Comparison of ENCODE assay signal across 15 cellular contexts in genomic region chr12:104006929-104007328, GRCh38. TPM values are rescaled to one million over a fixed set of nuclear protein-coding genes. Genes with fewer than 3 reads are reported as not detected.
A peak's percentile ranks its signal among the peaks of the same experiment; 100 is the strongest.
DNase-seq lines count a peak whose midpoint lies in the region; ATAC-seq and TF ChIP-seq lines count a peak whose summit lies in the region.
"Had no signal": no experiment of that assay in that cellular context is flagged by ENCODE, and none has a peak within 500 bp of the region (broad histone marks: within the 10 kb centered on the region; RNA-seq: fewer than 3 reads in every experiment).

No MANE protein-coding gene starts in this region.

- no peaks in the 10 kb centered on the region for H3K9me3 Mint-ChIP-seq in activated naive CD4-positive, alpha-beta T cell treated with anti-CD3 and anti-CD28 coated beads, Interleukin-2, amount 10 ng/mL, durations not matched to agents 7 days and 5 days

- DNase-seq in AG10803 (ENCODE audit: low read depth) (peak; percentile 66), NCI-H226 (peak; percentile 64), dedifferentiated amniotic fluid mesenchymal stem cell (ENCODE audit: extremely low spot score) (peak; percentile 61), myocyte (ENCODE audit: low read depth) (peak; percentile 22), DMS 273 treated with DMSO at 0.1 percent for 48 hours (lab: John Stamatoyannopoulos, UW) (no peak)
- DNase-seq in activated naive CD4-positive, alpha-beta T cell treated with anti-CD3 and anti-CD28 coated beads, Interleukin-2, amount 10 ng/mL, durations not matched to agents 7 days and 5 days: no peak
- DNase-seq: activated B cell treated with CpG ODN at 0.5 μM for 24 hours; activated CD8-positive, alpha-beta memory T cell treated with anti-CD3 and anti-CD28 coated beads, Interleukin-2, amount 50 U/mL, for 48 hours; CD4-positive, alpha-beta memory T cell; NCI-H1436; NCI-H526 treated with DMSO at 0.1 percent for 48 hours; stimulated activated naive B cell treated with anti-CD40 and anti-IgM and Interleukin-4, amounts not matched to agents 10 μg/mL and 1 μg/mL and 100 μg/mL, for 72 hours had no signal

- no peak overlapping the region for H3K27ac Mint-ChIP-seq in activated naive CD4-positive, alpha-beta T cell treated with anti-CD3 and anti-CD28 coated beads, Interleukin-2, amount 10 ng/mL, durations not matched to agents 7 days and 5 days
- H3K27ac Mint-ChIP-seq: activated B cell treated with CpG ODN at 0.5 μM for 24 hours; CD4-positive, alpha-beta memory T cell; stimulated activated naive B cell treated with anti-CD40 and anti-IgM and Interleukin-4, amounts not matched to agents 10 μg/mL and 1 μg/mL and 100 μg/mL, for 72 hours had no signal

- H3K4me1 Mint-ChIP-seq in activated naive CD4-positive, alpha-beta T cell treated with anti-CD3 and anti-CD28 coated beads, Interleukin-2, amount 10 ng/mL, durations not matched to agents 7 days and 5 days: no peaks in the 10 kb centered on the region
- H3K4me1 Mint-ChIP-seq: activated B cell treated with CpG ODN at 0.5 μM for 24 hours; CD4-positive, alpha-beta memory T cell; stimulated activated naive B cell treated with anti-CD40 and anti-IgM and Interleukin-4, amounts not matched to agents 10 μg/mL and 1 μg/mL and 100 μg/mL, for 72 hours had no signal

- H3K27me3 Mint-ChIP-seq in activated naive CD4-positive, alpha-beta T cell treated with anti-CD3 and anti-CD28 coated beads, Interleukin-2, amount 10 ng/mL, durations not matched to agents 7 days and 5 days: peaks cover 30% of the 10 kb centered on the region

- no peak overlapping the region for H3K4me3 ChIP-seq in AG10803 (ENCODE audit: low read length)

- no peak overlapping the region for H3K4me3 Mint-ChIP-seq in activated naive CD4-positive, alpha-beta T cell treated with anti-CD3 and anti-CD28 coated beads, Interleukin-2, amount 10 ng/mL, durations not matched to agents 7 days and 5 days
- H3K4me3 Mint-ChIP-seq: activated B cell treated with CpG ODN at 0.5 μM for 24 hours; CD4-positive, alpha-beta memory T cell; stimulated activated naive B cell treated with anti-CD40 and anti-IgM and Interleukin-4, amounts not matched to agents 10 μg/mL and 1 μg/mL and 100 μg/mL, for 72 hours had no signal

- CTCF ChIA-PET in activated naive CD4-positive, alpha-beta T cell treated with anti-CD3 and anti-CD28 coated beads, Interleukin-2, amount 10 ng/mL, durations not matched to agents 7 days and 5 days (lab: Charles Lee): no interaction called here

- H3K36me3 Mint-ChIP-seq in activated naive CD4-positive, alpha-beta T cell treated with anti-CD3 and anti-CD28 coated beads, Interleukin-2, amount 10 ng/mL, durations not matched to agents 7 days and 5 days: no peaks in the 10 kb centered on the region
- H3K36me3 Mint-ChIP-seq: CD4-positive, alpha-beta memory T cell had no signal

- ATAC-seq in GM19395 (IDR thresholded peaks at IDR 0.05; ENCODE audit: unreplicated experiment) (no peak), GM21447 (IDR thresholded peaks at IDR 0.05; ENCODE audit: unreplicated experiment) (no peak)
- ATAC-seq: HepG2; stimulated activated naive B cell treated with anti-CD40 and anti-IgM and Interleukin-4, amounts not matched to agents 10 μg/mL and 1 μg/mL and 100 μg/mL, for 72 hours had no signal

- no peak for TF ChIP-seq CTCF in AG10803 (conservative IDR thresholded peaks at IDR 0.05; ENCODE audit: low read length)

RNA-seq across cellular contexts. Expression of gene TDG, which starts 41.3 kb away (rescaled TPM):
- 26.2 and 28.1 TPM in 2 replicates for total RNA-seq in myocyte
- polyA plus RNA-seq in myocyte (2012): 16.0 TPM

RNA-seq across cellular contexts. Expression of gene GLT8D2, which starts 43.1 kb away (rescaled TPM):
- total RNA-seq in myocyte: 17.6 and 17.9 TPM in 2 replicates
- 18.9 TPM for polyA plus RNA-seq in myocyte (2012)
- total RNA-seq: activated B cell treated with CpG ODN at 0.5 μM for 24 hours; CD4-positive, alpha-beta memory T cell; HepG2 had no signal
- polyA plus RNA-seq: HepG2 had no signal

RNA-seq across cellular contexts. Expression of gene HCFC2, which starts 57.4 kb away (rescaled TPM):
- total RNA-seq in myocyte: 25.3 and 29.0 TPM in 2 replicates
- polyA plus RNA-seq in myocyte (2012): 10.6 TPM

Comparison
In these comparisons a context has a peak if more than half of its experiments do, and no peak if none do; other contexts are left out.
1. DNase-seq: peak in AG10803 (single experiment), NCI-H226 (single experiment), dedifferentiated amniotic fluid mesenchymal stem cell (single experiment) and myocyte (single experiment); none in DMS 273 treated with DMSO at 0.1 percent for 48 hours (single experiment) and activated naive CD4-positive, alpha-beta T cell treated with anti-CD3 and anti-CD28 coated beads, Interleukin-2, amount 10 ng/mL, durations not matched to agents 7 days and 5 days (single experiment).